Comparison of ENCODE assay signal across 8 cellular contexts in genomic region chr3:141875374-141875892, GRCh38. TPM values are rescaled to one million over a fixed set of nuclear protein-coding genes. Genes with fewer than 3 reads are reported as not detected.
DNase-seq lines count a peak whose midpoint lies in the region; ATAC-seq, FAIRE-seq and TF ChIP-seq lines count a peak whose summit lies in the region.

No MANE protein-coding gene starts in this region.

- peak; percentile 32 for ATAC-seq in GM19025 (IDR thresholded peaks at IDR 0.05; ENCODE audit: low read depth, unreplicated experiment)
- ATAC-seq in HG03342 (IDR thresholded peaks at IDR 0.05; ENCODE audit: unreplicated experiment) = peak; percentile 53

- DNase-seq in NCI-H446 treated with DMSO at 0.1 percent for 48 hours (lab: John Stamatoyannopoulos, UW) (peak; percentile 64), cerebellar cortex (ENCODE audit: low spot score) (peak; percentile 90), kidney (peak; percentile 92)
- DNase-seq in activated CD4-positive, alpha-beta T cell treated with anti-CD3 and anti-CD28 coated beads for 1 hour = peak; percentile 77
- DNase-seq in stimulated activated CD4-positive, alpha-beta T cell treated with anti-CD3 and anti-CD28 coated beads, Interleukin-15, amount 100 ng/mL, for 24 hours = peak; percentile 90

- H3K27ac ChIP-seq in ACC112 (ENCODE audit: low read depth, low read length) (peak overlapping the region; percentile 99), kidney (ENCODE audit: low read depth in 2 of 2, low read length in 2 of 2) (peak overlapping the region; percentile 97 to 99)

- H3K36me3 ChIP-seq in ACC112 (ENCODE audit: insufficient read depth, low read length) = no peaks in the 10 kb centered on the region
- H3K36me3 ChIP-seq in kidney (ENCODE audit: control insufficient read depth in 1 of 2, insufficient read depth in 2 of 2, low read length in 2 of 2) = no peaks in the 10 kb centered on the region

- H2AFZ ChIP-seq in ACC112 (ENCODE audit: low read length, unreplicated experiment) = peak overlapping the region; percentile 98

- H3K9ac ChIP-seq in kidney (ENCODE audit: low read length in 2 of 2) = peak overlapping the region; percentile 82 to 98

- peaks cover 0 to 4% of the 10 kb centered on the region in 2 donors for H3K9me3 ChIP-seq in kidney (ENCODE audit: control insufficient read depth in 1 of 2, low read length in 2 of 2)

- H3K27me3 ChIP-seq in ACC112 (ENCODE audit: insufficient read depth, low read length) = no peaks in the 10 kb centered on the region

- H3K4me3 ChIP-seq in ACC112 (ENCODE audit: low read depth, low read length) (peak overlapping the region; percentile 99), kidney (ENCODE audit: low read length in 2 of 2) (peak overlapping the region; percentile 75 to 83)

- H3K79me2 ChIP-seq in ACC112 (ENCODE audit: control insufficient read depth, insufficient read depth, low read length, unreplicated experiment) = peaks cover 31% of the 10 kb centered on the region

- peaks cover 5% of the 10 kb centered on the region for H3K4me1 ChIP-seq in ACC112 (ENCODE audit: control insufficient read depth, insufficient read depth, low read length, unreplicated experiment)
- no peaks in the 10 kb centered on the region for H3K4me1 ChIP-seq in kidney (ENCODE audit: control insufficient read depth in 1 of 2, insufficient read depth in 1 of 2, low read depth in 1 of 2, low read length in 2 of 2)

- peak; percentile 74 for TF ChIP-seq CTCF in kidney (IDR thresholded peaks at IDR 0.05; ENCODE audit: borderline replicate concordance, extremely low read depth, insufficient read depth)

- peak; percentile 41 for FAIRE-seq in kidney (lab: Jason Lieb, UNC)

- intact Hi-C loops in kidney (cut with DNase I) = no loop called here

RNA-seq across cellular contexts. Expression of gene ATP1B3, which starts 1.0 kb away (rescaled TPM):
- total RNA-seq in kidney = 110 TPM
- polyA plus RNA-seq in kidney (ENCODE audit: insufficient read depth, low read depth, low replicate concordance) = 195 TPM

Comparison
In these comparisons a context has a peak if more than half of its experiments do, and no peak if none do; other contexts are left out.
1. Peak in every context shown above with its lines: DNase-seq, ATAC-seq, H3K4me3 ChIP-seq and H3K27ac ChIP-seq.